Comparison of ENCODE assay signal across 8 cellular contexts in genomic region chrX:48598645-48599044, GRCh38. TPM values are rescaled to one million over a fixed set of nuclear protein-coding genes. Genes with fewer than 3 reads are reported as not detected.
DNase-seq lines count a peak whose midpoint lies in the region; ATAC-seq, FAIRE-seq and TF ChIP-seq lines count a peak whose summit lies in the region.

No MANE protein-coding gene starts in this region.

- H3K27ac ChIP-seq in A549 (peak overlapping the region; percentile 99), Karpas-422 (ENCODE audit: low read length) (no peak overlapping the region)

- TF ChIP-seq RAD21 in A549 (conservative IDR thresholded peaks at IDR 0.05 in 1 of 2, IDR thresholded peaks at IDR 0.05 in 1 of 2), result no peak

- no peaks in the 10 kb centered on the region for H3K27me3 ChIP-seq in Karpas-422 (ENCODE audit: low read length)

- no peak for TF ChIP-seq CTCF in A549 (IDR thresholded peaks at IDR 0.05)
- no peak for TF ChIP-seq CTCF in chondrocyte (IDR thresholded peaks at IDR 0.05)
- TF ChIP-seq CTCF in nephron (IDR thresholded peaks at IDR 0.05; ENCODE audit: unreplicated experiment in 3 of 3), result no peak

- H3K79me2 ChIP-seq in Karpas-422 (ENCODE audit: low read length), result no peaks in the 10 kb centered on the region

- H3K36me3 ChIP-seq in Karpas-422 (ENCODE audit: insufficient read depth, low read length), result no peaks in the 10 kb centered on the region

- no peaks in the 10 kb centered on the region for H4K20me1 ChIP-seq in Karpas-422 (ENCODE audit: insufficient read depth, low read depth, low read length)

- H3K9me3 ChIP-seq in A549 (no peaks in the 10 kb centered on the region), Karpas-422 (ENCODE audit: low read length) (no peaks in the 10 kb centered on the region)

- H2AFZ ChIP-seq in Karpas-422 (ENCODE audit: low read length), result no peak overlapping the region

- peak overlapping the region; percentile 89 for H3K4me2 ChIP-seq in A549
- H3K4me2 ChIP-seq in Karpas-422 (ENCODE audit: low read depth, low read length, poor library complexity, severe bottlenecking), result peak overlapping the region; percentile 70

- no peak for FAIRE-seq in A549 (lab: Jason Lieb, UNC)

- H3K27ac Mint-ChIP-seq in chondrocyte (ENCODE audit: unreplicated experiment) (peak overlapping the region; percentile 100), nephron (peak overlapping the region; percentile 99 to 100 (median 100))

- H3K4me3 ChIP-seq in A549, result peak overlapping the region; percentile 70
- H3K4me3 ChIP-seq in Karpas-422 (ENCODE audit: low read length), result peak overlapping the region; percentile 79; the same call in 1 of the 2 replicates

- H3K9ac ChIP-seq in Karpas-422 (ENCODE audit: low read length), result peak overlapping the region; percentile 89

- peaks cover 11% of the 10 kb centered on the region; the same call in 2 of the 3 replicates for H3K4me1 ChIP-seq in A549
- H3K4me1 ChIP-seq in Karpas-422 (ENCODE audit: low read length), result no peaks in the 10 kb centered on the region; the same call in 1 of the 2 replicates

- POLR2A ChIA-PET in A549 (lab: Yijun Ruan, JAX), result interaction anchor here (0.5 to 1.0 kb wide), 10 partner anchors 8 to 1381 kb away, joined by 3 to 13 read pairs (median 4); partner anchors contain the start of genes HDAC6, RBM3 and TBC1D25

- no peak for TF ChIP-seq EP300 in A549 (IDR thresholded peaks at IDR 0.05)

- TF ChIP-seq POLR2A in A549 (IDR thresholded peaks at IDR 0.05; ENCODE audit: low read length), result no peak

- ATAC-seq in A549 (no peak), GM18873 (IDR thresholded peaks at IDR 0.05; ENCODE audit: low FRiP score, unreplicated experiment) (no peak)

- H3K36me3 Mint-ChIP-seq in chondrocyte (ENCODE audit: low read depth) (peaks cover 9% of the 10 kb centered on the region), nephron (ENCODE audit: low read depth) (peaks cover 28% of the 10 kb centered on the region)

- H3K4me3 Mint-ChIP-seq in chondrocyte (ENCODE audit: unreplicated experiment), result peak overlapping the region; percentile 96
- peak overlapping the region; percentile 95 to 98 (median 97) for H3K4me3 Mint-ChIP-seq in nephron

- DNase-seq in A549 (ENCODE audit: low read depth in 1 of 2, low spot score in 1 of 2) (no peak), Karpas-422 (no peak), chondrocyte (ENCODE audit: low spot score) (no peak), NCI-H146 treated with DMSO at 0.1 percent for 48 hours (lab: John Stamatoyannopoulos, UW; ENCODE audit: unreplicated experiment) (no peak), D341Med (ENCODE audit: low spot score) (no peak)
- no peak for DNase-seq in stimulated activated CD4-positive, alpha-beta T cell treated with anti-CD3 and anti-CD28 coated beads, Interleukin-4, amount 100 ng/mL, for 1 hour

- H3K9me2 ChIP-seq in Karpas-422 (replicated peaks; ENCODE audit: insufficient read depth, low read length), result no peaks in the 10 kb centered on the region

- peaks cover 11% of the 10 kb centered on the region for H3K4me1 Mint-ChIP-seq in chondrocyte (ENCODE audit: low read depth)
- H3K4me1 Mint-ChIP-seq in nephron, result peaks cover 11% of the 10 kb centered on the region

- CTCF ChIA-PET in A549 (lab: Yijun Ruan, JAX), result interaction anchor here (0.9 kb wide), 1 partner anchor 97 kb away, joined by 5 read pairs; no protein-coding TSS in a partner anchor

- H3K9me3 Mint-ChIP-seq in chondrocyte (ENCODE audit: low read depth) (peaks cover 6% of the 10 kb centered on the region), nephron (peaks cover 7% of the 10 kb centered on the region)

- WGBS in A549 (ENCODE audit: missing lambda C conversion rate), result 94% methylated on average over 8 of the region's 24 CpGs

- H3K27me3 Mint-ChIP-seq in chondrocyte (ENCODE audit: low read depth) (no peaks in the 10 kb centered on the region), nephron (ENCODE audit: low read depth) (no peaks in the 10 kb centered on the region)

TF ChIP-seq in A549, 52 proteins besides CTCF, POLR2A, EP300 and RAD21:
- no peak for TF ChIP-seq JUN (IDR thresholded peaks at IDR 0.05)
- TF ChIP-seq RARB (CRISPR knock-in tag; IDR thresholded peaks at IDR 0.05), result no peak
- TF ChIP-seq RNF2 (IDR thresholded peaks at IDR 0.05; ENCODE audit: borderline replicate concordance, low read depth), result no peak
TF ChIP-seq in A549: peak in this region for 0.

RNA-seq across cellular contexts. Expression of gene WDR13, which starts 1.4 kb away (rescaled TPM):
- polyA plus RNA-seq in A549 (2011; rRNA removed) (32.4 and 47.4 TPM in 2 replicates), A549 (2017; fragmentation: RNase III; extraction: RNeasy Plus Mini Kit Qiagen cat#74134 plus additional on column Dnase treatment) (47.1 to 57.3 TPM (median 51.9 TPM) in 3 replicates)
- 159 and 194 TPM in 2 replicates for polyA plus RNA-seq in A549 (2012; cell fraction: cytosol; rRNA removed)
- polyA plus RNA-seq in A549 (2012; cell fraction: nucleus; rRNA removed), result 477 and 479 TPM in 2 replicates
- 34.6 and 58.3 TPM in 2 replicates for polyA minus RNA-seq in A549 (2011; rRNA and poly(A)+ RNA removed)
- total RNA-seq in Karpas-422 (2014; rRNA removed; shearing (Covaris generic); ENCODE audit: low replicate concordance), result 35.5 and 53.4 TPM in 2 replicates
- total RNA-seq in chondrocyte, result 87.7 to 92.9 TPM (median 92.3 TPM) in 3 replicates

RNA-seq across cellular contexts. Expression of gene RBM3, which starts 24.4 kb away (rescaled TPM):
- polyA plus RNA-seq in A549 (2011; rRNA removed) (214 and 337 TPM in 2 replicates), A549 (2017; fragmentation: RNase III; extraction: RNeasy Plus Mini Kit Qiagen cat#74134 plus additional on column Dnase treatment) (345 to 446 TPM (median 353 TPM) in 3 replicates)
- polyA plus RNA-seq in A549 (2012; cell fraction: cytosol; rRNA removed), result 186 and 205 TPM in 2 replicates
- polyA plus RNA-seq in A549 (2012; cell fraction: nucleus; rRNA removed), result 145 and 200 TPM in 2 replicates
- polyA minus RNA-seq in A549 (2011; rRNA and poly(A)+ RNA removed), result 260 and 279 TPM in 2 replicates
- total RNA-seq in Karpas-422 (2014; rRNA removed; shearing (Covaris generic); ENCODE audit: low replicate concordance), result 176 and 183 TPM in 2 replicates
- 224 to 303 TPM (median 283 TPM) in 3 replicates for total RNA-seq in chondrocyte

RNA-seq across cellular contexts. Expression of gene TBC1D25, which starts 59.1 kb away (rescaled TPM):
- polyA plus RNA-seq in A549 (2011; rRNA removed), result 8.6 and 10.8 TPM in 2 replicates
- 18.1 and 19.4 TPM in 2 replicates for polyA plus RNA-seq in A549 (2012; cell fraction: cytosol; rRNA removed)
- polyA plus RNA-seq in A549 (2012; cell fraction: nucleus; rRNA removed), result 28.9 and 29.3 TPM in 2 replicates
- polyA plus RNA-seq in A549 (2017; fragmentation: RNase III; extraction: RNeasy Plus Mini Kit Qiagen cat#74134 plus additional on column Dnase treatment), result 8.8 to 13.0 TPM (median 11.6 TPM) in 3 replicates
- 14.6 and 21.8 TPM in 2 replicates for polyA minus RNA-seq in A549 (2011; rRNA and poly(A)+ RNA removed)
- total RNA-seq in Karpas-422 (2014; rRNA removed; shearing (Covaris generic); ENCODE audit: low replicate concordance), result 3.1 and 14.4 TPM in 2 replicates
- total RNA-seq in chondrocyte, result 15.7 to 18.9 TPM (median 18.8 TPM) in 3 replicates
